ENCODE assay signal across 28 cellular contexts in the genomic region with DNA sequence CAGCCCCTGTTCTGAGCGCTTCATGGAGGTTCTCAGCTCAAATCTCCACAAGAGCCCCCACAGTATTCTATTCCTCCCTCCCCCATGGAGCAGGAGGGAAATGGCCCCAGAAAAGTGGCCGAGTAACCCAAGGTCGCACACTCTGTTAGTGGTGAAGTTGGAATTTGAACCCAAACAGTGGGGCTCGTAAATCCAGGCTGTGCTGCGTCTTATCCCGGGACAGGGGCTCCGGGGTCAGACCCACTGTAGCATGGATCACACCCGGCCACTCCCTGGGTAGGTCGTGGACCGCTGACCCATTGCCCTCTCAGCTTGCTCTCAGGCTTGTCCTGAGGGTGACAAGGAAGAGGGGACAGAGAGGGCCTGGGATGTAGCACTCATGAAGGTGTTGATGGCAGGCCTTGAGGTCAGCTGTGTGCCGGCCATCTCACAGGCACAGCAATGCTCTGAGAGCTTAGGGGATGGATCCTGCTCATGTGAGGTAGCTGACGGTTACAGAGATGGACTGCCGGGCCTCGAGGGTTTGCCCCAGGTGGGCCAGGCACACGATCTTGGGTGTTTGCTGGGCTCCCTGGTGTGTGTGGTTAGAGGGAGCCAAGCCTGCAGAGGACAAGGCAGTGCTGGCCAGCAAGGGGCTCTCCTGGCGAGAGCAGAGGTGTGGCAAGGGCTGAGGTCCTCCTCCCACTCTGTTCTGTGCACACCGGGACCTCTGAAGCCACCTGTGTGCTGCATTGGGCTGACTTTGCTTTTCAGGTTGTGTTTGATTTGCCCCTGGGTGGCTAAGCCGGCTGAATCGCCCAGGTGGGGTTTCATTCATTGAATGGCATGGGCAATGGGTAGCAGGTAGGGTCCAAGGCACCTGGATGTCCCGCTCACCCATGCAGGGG. TPM values are rescaled to one million over a fixed set of nuclear protein-coding genes. Genes with fewer than 3 reads are reported as not detected.
A peak's percentile ranks its signal among the peaks of the same experiment; 100 is the strongest.
DNase-seq lines count a peak whose midpoint lies in the region; ATAC-seq and TF ChIP-seq lines count a peak whose summit lies in the region.
"Had no signal": no experiment of that assay in that cellular context is flagged by ENCODE, and none has a peak within 500 bp of the region (broad histone marks: within the 10 kb centered on the region; RNA-seq: fewer than 3 reads in every experiment).

No MANE protein-coding gene starts in this region.

- H3K27ac ChIP-seq in colonic mucosa (no peak overlapping the region), mucosa of rectum (ENCODE audit: low read depth in 2 of 2, low read length in 2 of 2) (no peak overlapping the region)
- H3K27ac ChIP-seq: esophagus squamous epithelium, HL-60, left lung, pancreas, SK-N-MC had no signal

- peaks cover 41% of the 10 kb centered on the region for H3K27me3 ChIP-seq in colonic mucosa
- peaks cover 22 to 24% of the 10 kb centered on the region in 2 donors for H3K27me3 ChIP-seq in mucosa of rectum (ENCODE audit: control insufficient read depth in 2 of 2, insufficient read depth in 2 of 2, low read length in 2 of 2)

- H3K9me3 ChIP-seq in colonic mucosa (no peaks in the 10 kb centered on the region), mucosa of rectum (ENCODE audit: control insufficient read depth in 2 of 2, low read length in 2 of 2) (no peaks in the 10 kb centered on the region)
- H3K9me3 ChIP-seq: esophagus squamous epithelium, left lung, pancreas had no signal

- peak; percentile 59 for DNase-seq in NCI-H146 (lab: John Stamatoyannopoulos, UW)
- peak; percentile 66 for DNase-seq in colonic mucosa
- DNase-seq in COR-L47 (lab: John Stamatoyannopoulos, UW): no peak
- DNase-seq in GM13977 (ENCODE audit: low spot score): no peak
- no peak for DNase-seq in NCI-H1436 (lab: John Stamatoyannopoulos, UW)
- DNase-seq: activated CD4-positive, alpha-beta T cell treated with anti-CD3 and anti-CD28 coated beads for 48 hours; activated gamma-delta T cell; activated T-cell treated with anti-CD3 and anti-CD28 coated beads, Interleukin-2, amount 50 U/mL, for 1 hour; C1 segment of cervical spinal cord; Calu3; central memory CD4-positive, alpha-beta T cell; DND-41; esophagus squamous epithelium; HFFc6; left lung; naive thymus-derived CD4-positive, alpha-beta T cell; NCI-H2029 treated with DMSO at 0.1 percent for 48 hours; pancreas; T-helper 2 cell; trophoblast cell had no signal

- peaks cover 10% of the 10 kb centered on the region for H3K4me1 ChIP-seq in colonic mucosa
- H3K4me1 ChIP-seq in mucosa of rectum (ENCODE audit: control insufficient read depth in 2 of 2, insufficient read depth in 2 of 2, low read length in 2 of 2): peaks cover 19 to 24% of the 10 kb centered on the region in 2 donors

- in situ Hi-C loops in GM13977 (cut with MboI; ENCODE audit: low pct_unique_long_range_greater_than_20kb, low sequenced_read_pairs, unreplicated experiment): no loop called here

- H3K4me3 ChIP-seq in colonic mucosa (no peak overlapping the region), mucosa of rectum (ENCODE audit: low read length in 2 of 2) (peak overlapping the region; percentile 26 to 51)
- H3K4me3 ChIP-seq: left lung, pancreas had no signal

- H3K36me3 ChIP-seq in colonic mucosa (no peaks in the 10 kb centered on the region), mucosa of rectum (ENCODE audit: control insufficient read depth in 2 of 2, insufficient read depth in 2 of 2, low read length in 2 of 2) (no peaks in the 10 kb centered on the region)
- H3K36me3 ChIP-seq: esophagus squamous epithelium, left lung, pancreas had no signal

- no peak overlapping the region for H3K9ac ChIP-seq in colonic mucosa (ENCODE audit: low read depth in 2 of 2, low read length in 2 of 2)
- H3K9ac ChIP-seq in mucosa of rectum (ENCODE audit: low read depth in 1 of 2, low read length in 2 of 2): no peak overlapping the region

- no peak for TF ChIP-seq CTCF in colonic mucosa (IDR thresholded peaks at IDR 0.05)
- no peak for TF ChIP-seq CTCF in GM13977 (IDR thresholded peaks at IDR 0.05; ENCODE audit: extremely low read depth, insufficient read depth, missing control alignments)

- intact Hi-C loops in colonic mucosa (cut with DNase I): no loop called here

- ATAC-seq in GM18519 (IDR thresholded peaks at IDR 0.05; ENCODE audit: low FRiP score, unreplicated experiment): no peak
- ATAC-seq: left lung; naive thymus-derived CD4-positive, alpha-beta T cell had no signal

RNA-seq across cellular contexts. Expression of a gene that starts 2.3 kb away (rescaled TPM):
- under 1 TPM in 1 of 2 donors, not detected in 1; 0.22 TPM for total RNA-seq in colonic mucosa
- total RNA-seq: activated CD8-positive, alpha-beta memory T cell treated with anti-CD3 and anti-CD28 coated beads for 36 hours; esophagus squamous epithelium; frontal cortex; HFFc6; left lung; mesenteric fat pad; naive thymus-derived CD4-positive, alpha-beta T cell; subcutaneous adipose tissue had no signal

RNA-seq across cellular contexts. Expression of a gene that starts 31.0 kb away (rescaled TPM):
- 10 to 100 TPM; 11.3 to 20.0 TPM for total RNA-seq in colonic mucosa

Comparison
In these comparisons a context has a peak if more than half of its experiments do, and no peak if none do; other contexts are left out.
1. DNase-seq: peak in NCI-H146 (single experiment) and colonic mucosa (single experiment); none in COR-L47 (single experiment), GM13977 (single experiment) and NCI-H1436 (single experiment).